ENCODE assay signal across 10 cellular contexts in the genomic region with DNA sequence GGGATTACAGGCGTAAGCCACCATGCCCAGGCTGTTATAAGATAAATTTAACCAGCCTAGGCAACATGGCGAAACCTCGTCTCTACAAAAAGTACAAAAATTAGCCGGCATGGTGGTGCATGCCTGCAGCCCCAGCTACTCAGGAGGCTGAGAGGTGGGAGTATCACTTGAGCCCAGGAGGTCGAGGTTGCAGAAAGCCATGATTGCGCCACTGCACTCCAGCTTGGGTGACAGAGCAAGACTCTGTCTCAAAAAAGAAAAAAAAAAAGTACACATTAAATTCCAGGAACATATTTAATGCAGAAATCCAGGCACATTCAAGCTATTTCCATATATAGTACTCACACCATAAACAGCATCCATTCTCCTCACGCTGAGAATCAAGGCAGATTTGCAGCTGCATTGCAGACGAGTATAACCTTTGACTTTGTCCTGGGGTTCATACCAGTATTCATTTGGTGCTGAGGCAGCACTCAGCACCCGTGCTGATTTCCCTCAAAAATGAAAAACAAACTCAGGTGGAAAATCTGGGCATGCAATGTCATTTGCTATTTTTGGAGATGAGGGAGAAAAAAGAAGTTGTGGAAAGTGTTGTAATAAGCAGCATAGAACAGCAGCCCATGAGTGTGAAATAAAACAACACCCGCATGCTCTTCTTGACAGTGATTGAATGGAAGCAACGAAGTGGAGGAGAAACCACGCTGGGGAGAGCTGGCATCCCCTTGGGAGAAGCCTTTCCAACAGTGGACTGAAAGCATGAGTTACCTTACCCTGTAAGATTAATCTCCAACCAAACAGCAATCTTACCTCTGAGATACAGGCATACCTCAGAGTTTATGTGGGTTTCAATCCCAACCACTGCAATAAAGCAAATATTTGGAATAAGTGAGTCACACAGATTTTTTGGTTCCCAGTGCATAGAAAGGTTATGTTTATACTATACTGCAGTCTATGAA. TPM values are rescaled to one million over a fixed set of nuclear protein-coding genes. Genes with fewer than 3 reads are reported as not detected.
DNase-seq lines count a peak whose midpoint lies in the region; ATAC-seq, FAIRE-seq and TF ChIP-seq lines count a peak whose summit lies in the region.
"Had no signal": no experiment of that assay in that cellular context is flagged by ENCODE, and none has a peak within 500 bp of the region (broad histone marks: within the 10 kb centered on the region; RNA-seq: fewer than 3 reads in every experiment).

No MANE protein-coding gene starts in this region.

- no peak for TF ChIP-seq CTCF in CD14-positive monocyte (IDR thresholded peaks at IDR 0.05)
- no peak for TF ChIP-seq CTCF in K562 (IDR thresholded peaks at IDR 0.05 in 2 of 3, conservative IDR thresholded peaks at IDR 0.05 in 1 of 3; ENCODE audit: insufficient read depth in 2 of 3, low read depth in 1 of 3, low read length in 3 of 3)
- TF ChIP-seq CTCF in dorsolateral prefrontal cortex (IDR thresholded peaks at IDR 0.05 in 54 of 56, conservative IDR thresholded peaks at IDR 0.05 in 2 of 56; ENCODE audit: low read depth in 1 of 56, partially characterized antibody in 56 of 56) = no peak

- H4K20me1 ChIP-seq in K562 (replicated peaks; ENCODE audit: control insufficient read depth, insufficient read depth, low read length) = no peaks in the 10 kb centered on the region

- no peak for TF ChIP-seq POLR2A in K562 (conservative IDR thresholded peaks at IDR 0.05)

- H3K79me2 ChIP-seq in K562 (ENCODE audit: control insufficient read depth, insufficient read depth, low read length) = no peaks in the 10 kb centered on the region

- 25% methylated on average over 12 of the region's 12 CpGs for WGBS in K562 (ENCODE audit: insufficient coverage, low coverage, missing lambda C conversion rate)

- BruUV-seq in K562 (replicated peaks; lab: Mats Ljungman, UMichigan) = no TSS peak

- peak overlapping the region; percentile 27 to 74 for H3K4me3 Mint-ChIP-seq in CD14-positive monocyte

- POLR2A ChIA-PET in K562 (lab: Yijun Ruan, JAX) = no interaction called here

- H3K27ac Mint-ChIP-seq in CD14-positive monocyte = peak overlapping the region; percentile 56 to 86 (median 79)

- H3K27me3 Mint-ChIP-seq in CD14-positive monocyte (ENCODE audit: low read depth in 3 of 3) = peaks cover 0 to 3% (median 0%) of the 10 kb centered on the region in 3 donors

- H3K4me2 ChIP-seq in K562 (ENCODE audit: insufficient read depth, low read length) = no peak overlapping the region

- H3K27me3 ChIP-seq in K562 (ENCODE audit: control insufficient read depth in 2 of 2, insufficient read depth in 2 of 2, low read length in 2 of 2) (peaks cover 0 to 4% of the 10 kb centered on the region in 2 experiments; a peak in 2 of 5 replicates), dorsolateral prefrontal cortex (no peaks in the 10 kb centered on the region)

- no peak overlapping the region for H3K27ac ChIP-seq in K562 (ENCODE audit: extremely low read depth, low read depth, low read length)
- peak overlapping the region in 29 of 59 donors; percentile 1 to 75 (median 35) for H3K27ac ChIP-seq in dorsolateral prefrontal cortex

- no peaks in the 10 kb centered on the region for H3K36me3 ChIP-seq in K562 (ENCODE audit: control insufficient read depth, insufficient read depth, low read length)

- H3K4me3 ChIP-seq in K562 = no peak overlapping the region
- peak overlapping the region in 11 of 59 donors; percentile 3 to 27 (median 15) for H3K4me3 ChIP-seq in dorsolateral prefrontal cortex

- H3K9me1 ChIP-seq in K562 (ENCODE audit: control insufficient read depth, insufficient read depth, low read length) = no peaks in the 10 kb centered on the region

- no peak for FAIRE-seq in K562 (lab: Jason Lieb, UNC)
- FAIRE-seq: GM12892 had no signal

- no peak for TF ChIP-seq RAD21 in K562 (CRISPR knock-in tag; conservative IDR thresholded peaks at IDR 0.05 in 1 of 2, IDR thresholded peaks at IDR 0.05 in 1 of 2)

- peaks cover 0 to 2% of the 10 kb centered on the region in 2 donors for H3K36me3 Mint-ChIP-seq in CD14-positive monocyte

- in situ Hi-C loops in K562 (cut with MboI) = no loop called here

- TF ChIP-seq EP300 in K562 (IDR thresholded peaks at IDR 0.05; ENCODE audit: low read length) = no peak

- H3K9me3 ChIP-seq in K562 (replicated peaks; ENCODE audit: control insufficient read depth, insufficient read depth, low read depth, low read length) = no peaks in the 10 kb centered on the region

- no peaks in the 10 kb centered on the region for H3K9me3 Mint-ChIP-seq in CD14-positive monocyte

- CTCF ChIA-PET in K562 (lab: Yijun Ruan, JAX; ENCODE audit: low intra/inter-chr PET ratio) = no interaction called here

- intact Hi-C loops in CD14-positive monocyte (cut with micrococcal nuclease) = no loop called here
- intact Hi-C loops in K562 (cut with micrococcal nuclease) = no loop called here
- intact Hi-C loops in dorsolateral prefrontal cortex (cut with DNase I) = no loop called here

- no peak overlapping the region for H3K9ac ChIP-seq in K562 (ENCODE audit: insufficient read depth in 1 of 2, low read depth in 2 of 2, low read length in 2 of 2)

- H3K4me1 Mint-ChIP-seq in CD14-positive monocyte = peaks cover 55% of the 10 kb centered on the region

- ATAC-seq in K562 (no peak), GM21717 (IDR thresholded peaks at IDR 0.05; ENCODE audit: unreplicated experiment) (no peak)

- DNase-seq in CD14-positive monocyte (ENCODE audit: low spot score) (no peak), HT-29 (ENCODE audit: low spot score) (peak; percentile 46), K562 (ENCODE audit: extremely low read depth in 1 of 4, low spot score in 3 of 4) (no peak), non-pigmented ciliary epithelial cell (ENCODE audit: low read depth) (peak; percentile 74), dorsolateral prefrontal cortex (no peak), COR-L47 (lab: John Stamatoyannopoulos, UW) (no peak)
- no peak for DNase-seq in activated CD4-positive, alpha-beta T cell treated with anti-CD3 and anti-CD28 coated beads, Interleukin-2, amount 50 U/mL, for 4 hours
- DNase-seq: erythroblast had no signal

- H2AFZ ChIP-seq in K562 (ENCODE audit: low read depth, low read length) = no peak overlapping the region

- H3K4me1 ChIP-seq in K562 (replicated peaks in 1 of 2; ENCODE audit: control insufficient read depth in 2 of 2, insufficient read depth in 2 of 2, low read length in 2 of 2) = no peaks in the 10 kb centered on the region; a peak in 1 of 5 replicates

RNA-seq across cellular contexts. Expression of gene ANXA4, which starts 46.8 kb away (rescaled TPM):
- 10 to 100 TPM; 64.7 to 95.7 TPM for polyA plus RNA-seq in CD14-positive monocyte
- total RNA-seq in HT-29 (2014; rRNA removed; shearing (Covaris generic)) = 460 and 510 TPM in 2 replicates
- total RNA-seq in K562 (2011; cell fraction: chromatin; rRNA removed; ENCODE audit: low replicate concordance) = 15.5 and 15.8 TPM in 2 replicates
- total RNA-seq in K562 (2011; cell fraction: nucleolus; rRNA removed) = 8.4 and 9.0 TPM in 2 replicates
- total RNA-seq in K562 (2011; cell fraction: nucleoplasm; rRNA removed) = 12.1 and 16.6 TPM in 2 replicates
- total RNA-seq in K562 (2014; rRNA removed) = 7.5 and 10.9 TPM in 2 replicates
- 3.0 and 3.7 TPM in 2 replicates for total RNA-seq in K562 (2014; rRNA removed; fragmentation: Illumina TruSeq; extraction: Trizol)
- total RNA-seq in K562 (2015; rRNA removed; fragmentation: Illumina TruSeq; extraction: Trizol) = 2.9 and 3.4 TPM in 2 replicates
- total RNA-seq in K562 (2021) = 11.8 and 12.7 TPM in 2 replicates
- polyA plus RNA-seq in K562 (2011; rRNA removed) = 9.5 and 11.7 TPM in 2 replicates
- polyA plus RNA-seq in K562 (2011; cell fraction: cytosol; rRNA removed) = 9.1 and 15.4 TPM in 2 replicates
- polyA plus RNA-seq in K562 (2011; cell fraction: nucleus; rRNA removed) = 7.3 and 16.5 TPM in 2 replicates
- polyA plus RNA-seq in K562 (2012) = 16.0 and 34.4 TPM in 2 replicates
- 13.6 and 16.1 TPM in 2 replicates for polyA plus RNA-seq in K562 (2014; fragmentation: Illumina TruSeq; extraction: Trizol)
- polyA plus RNA-seq in K562 (2014; fragmentation: Nextera tagmentation; extraction: Ambion mirVana) = 10 to 100 TPM; 11.6 to 13.2 TPM
- polyA plus RNA-seq in K562 (2014; rRNA removed) = 10.2 and 10.9 TPM in 2 replicates
- 7.3 and 14.4 TPM in 2 replicates for polyA minus RNA-seq in K562 (2011; rRNA and poly(A)+ RNA removed)
- 5.4 and 8.7 TPM in 2 replicates for polyA minus RNA-seq in K562 (2011; cell fraction: cytosol; rRNA and poly(A)+ RNA removed)
- 5.4 and 10.0 TPM in 2 replicates for polyA minus RNA-seq in K562 (2011; cell fraction: nucleus; rRNA and poly(A)+ RNA removed)
- 10 to 100 TPM; 19.3 to 78.4 (median 36.1) TPM for total RNA-seq in dorsolateral prefrontal cortex

RNA-seq across cellular contexts. Expression of gene AAK1, which starts 51.6 kb away (rescaled TPM):
- polyA plus RNA-seq in CD14-positive monocyte = 10 to 100 TPM in 1 of 2 donors, 1 to 10 TPM in 1; 9.8 to 10.8 TPM
- total RNA-seq in HT-29 (2014; rRNA removed; shearing (Covaris generic)) = 14.7 and 16.2 TPM in 2 replicates
- total RNA-seq in K562 (2011; cell fraction: chromatin; rRNA removed; ENCODE audit: low replicate concordance) = 34.4 and 78.8 TPM in 2 replicates
- total RNA-seq in K562 (2011; cell fraction: nucleolus; rRNA removed) = 16.3 and 20.0 TPM in 2 replicates
- 38.6 and 69.9 TPM in 2 replicates for total RNA-seq in K562 (2011; cell fraction: nucleoplasm; rRNA removed)
- total RNA-seq in K562 (2014; rRNA removed) = 8.3 and 8.9 TPM in 2 replicates
- total RNA-seq in K562 (2014; rRNA removed; fragmentation: Illumina TruSeq; extraction: Trizol) = 6.0 and 6.9 TPM in 2 replicates
- total RNA-seq in K562 (2015; rRNA removed; fragmentation: Illumina TruSeq; extraction: Trizol) = 5.5 and 6.8 TPM in 2 replicates
- total RNA-seq in K562 (2021) = 13.8 and 17.1 TPM in 2 replicates
- polyA plus RNA-seq in K562 (2011; rRNA removed) = 3.2 and 5.1 TPM in 2 replicates
- polyA plus RNA-seq in K562 (2011; cell fraction: cytosol; rRNA removed) = 2.8 and 3.3 TPM in 2 replicates
- 4.5 and 10.2 TPM in 2 replicates for polyA plus RNA-seq in K562 (2011; cell fraction: nucleus; rRNA removed)
- 8.1 and 15.8 TPM in 2 replicates for polyA plus RNA-seq in K562 (2012)
- 6.2 and 7.2 TPM in 2 replicates for polyA plus RNA-seq in K562 (2014; fragmentation: Illumina TruSeq; extraction: Trizol)
- 1 to 10 TPM in 1 of 2 experiments, under 1 TPM in 1; 0.89 to 2.4 TPM for polyA plus RNA-seq in K562 (2014; fragmentation: Nextera tagmentation; extraction: Ambion mirVana)
- polyA plus RNA-seq in K562 (2014; rRNA removed) = 5.3 and 7.1 TPM in 2 replicates
- polyA minus RNA-seq in K562 (2011; rRNA and poly(A)+ RNA removed) = 10.5 and 18.0 TPM in 2 replicates
- polyA minus RNA-seq in K562 (2011; cell fraction: cytosol; rRNA and poly(A)+ RNA removed) = 4.7 and 7.4 TPM in 2 replicates
- 8.7 and 10.9 TPM in 2 replicates for polyA minus RNA-seq in K562 (2011; cell fraction: nucleus; rRNA and poly(A)+ RNA removed)
- total RNA-seq in dorsolateral prefrontal cortex = 100 to 1,000 TPM in 119 of 120 experiments, 10 to 100 TPM in 1; 97.4 to 260 (median 192) TPM

Comparison
In these comparisons a context has a peak if more than half of its experiments do, and no peak if none do; other contexts are left out.
1. DNase-seq: peak in HT-29 (single experiment) and non-pigmented ciliary epithelial cell (single experiment); none in CD14-positive monocyte (single experiment), K562 (0 of 4), dorsolateral prefrontal cortex (0 of 10), activated CD4-positive, alpha-beta T cell treated with anti-CD3 and anti-CD28 coated beads, Interleukin-2, amount 50 U/mL, for 4 hours (0 of 2) and COR-L47 (single experiment).